In genomic region chr5:168528521-168529360, GRCh38 we compare ENCODE assay signal across 8 cellular contexts. TPM values are rescaled to one million over a fixed set of nuclear protein-coding genes. Genes with fewer than 3 reads are reported as not detected.
DNase-seq lines count a peak whose midpoint lies in the region; ATAC-seq, FAIRE-seq and TF ChIP-seq lines count a peak whose summit lies in the region.

Gene FBLL1, plus strand, starts transcription at chr5:168529305. Its CDS starts 200 bp downstream, at chr5:168529505.

- H3K4me3 ChIP-seq in body of pancreas (no peak within 1 kb of the TSS), kidney (ENCODE audit: low read length in 2 of 2) (peak within 1 kb of the TSS; percentile 13 to 37)

- H3K27ac ChIP-seq in body of pancreas (no peak within 1 kb of the TSS), kidney (ENCODE audit: low read depth in 2 of 2, low read length in 2 of 2) (no peak within 1 kb of the TSS)

- H3K4me1 ChIP-seq in body of pancreas (peaks cover 5% of the 10 kb centered on the region), kidney (ENCODE audit: control insufficient read depth in 1 of 2, insufficient read depth in 1 of 2, low read depth in 1 of 2, low read length in 2 of 2) (peaks cover 0 to 5% of the 10 kb centered on the region in 2 donors)

- intact Hi-C loops in body of pancreas (cut with DNase I) (no loop called here), kidney (cut with DNase I) (no loop called here)

- peak; percentile 30 for ATAC-seq in body of pancreas
- no peak for ATAC-seq in GM21526 (IDR thresholded peaks at IDR 0.05; ENCODE audit: low FRiP score, unreplicated experiment)

- no peak for TF ChIP-seq POLR2A in body of pancreas (IDR thresholded peaks at IDR 0.05)

- 15 to 40% methylated on average over 17 to 36 of the region's 36 CpGs for WGBS in body of pancreas, 2 donors

- in situ Hi-C loops in GM13977 (cut with MboI; ENCODE audit: low pct_unique_long_range_greater_than_20kb, low sequenced_read_pairs, unreplicated experiment), result no loop called here

- peaks cover 0 to 10% of the 10 kb centered on the region in 2 donors for H3K27me3 ChIP-seq in body of pancreas

- TF ChIP-seq CTCF in GM13977 (IDR thresholded peaks at IDR 0.05; ENCODE audit: extremely low read depth, insufficient read depth, missing control alignments), result no peak
- no peak for TF ChIP-seq CTCF in body of pancreas (IDR thresholded peaks at IDR 0.05)
- TF ChIP-seq CTCF in kidney (IDR thresholded peaks at IDR 0.05; ENCODE audit: borderline replicate concordance, extremely low read depth, insufficient read depth), result no peak

- H3K36me3 ChIP-seq in body of pancreas (replicated peaks in 1 of 2; ENCODE audit: insufficient read depth in 1 of 2, low read depth in 2 of 2) (no peaks in the 10 kb centered on the region), kidney (ENCODE audit: control insufficient read depth in 1 of 2, insufficient read depth in 2 of 2, low read length in 2 of 2) (no peaks in the 10 kb centered on the region)

- DNase-seq in GM13977 (ENCODE audit: low spot score) (peak; percentile 58), NCI-H82 (lab: John Stamatoyannopoulos, UW) (peak; percentile 77), body of pancreas (peak in 3 of 4 donors; percentile 5 to 31 (median 25)), kidney (no peak), DMS153 treated with DMSO at 0.1 percent for 48 hours (lab: John Stamatoyannopoulos, UW; ENCODE audit: unreplicated experiment) (no peak), SW480 (ENCODE audit: low spot score) (no peak)
- peak; percentile 3 for DNase-seq in stimulated activated CD8-positive, alpha-beta memory T cell treated with anti-CD3 and anti-CD28 coated beads, Interleukin-15, amount 100 ng/mL, for 1 hour (ENCODE audit: low read depth)

- no peak within 1 kb of the TSS for H3K9ac ChIP-seq in kidney (ENCODE audit: low read length in 2 of 2)

- H3K9me3 ChIP-seq in body of pancreas (no peaks in the 10 kb centered on the region), kidney (ENCODE audit: control insufficient read depth in 1 of 2, low read length in 2 of 2) (no peaks in the 10 kb centered on the region)

- FAIRE-seq in kidney (lab: Jason Lieb, UNC), result no peak

RNA-seq across cellular contexts. Expression of gene FBLL1, which starts in this region (rescaled TPM):
- total RNA-seq in body of pancreas (1 to 10 TPM; 1.3 to 2.3 TPM), kidney (0.47 TPM)
- polyA plus RNA-seq in kidney (ENCODE audit: insufficient read depth, low read depth, low replicate concordance), result not detected

Comparison
In these comparisons a context has a peak if more than half of its experiments do, and no peak if none do; other contexts are left out.
1. DNase-seq: peak in GM13977 (single experiment), NCI-H82 (single experiment), body of pancreas (3 of 4) and stimulated activated CD8-positive, alpha-beta memory T cell treated with anti-CD3 and anti-CD28 coated beads, Interleukin-15, amount 100 ng/mL, for 1 hour (single experiment); none in kidney (single experiment), DMS153 treated with DMSO at 0.1 percent for 48 hours (single experiment) and SW480 (single experiment).
2. H3K4me3 ChIP-seq: peak in kidney (2 of 2); none in body of pancreas (0 of 2).